In the genomic region with DNA sequence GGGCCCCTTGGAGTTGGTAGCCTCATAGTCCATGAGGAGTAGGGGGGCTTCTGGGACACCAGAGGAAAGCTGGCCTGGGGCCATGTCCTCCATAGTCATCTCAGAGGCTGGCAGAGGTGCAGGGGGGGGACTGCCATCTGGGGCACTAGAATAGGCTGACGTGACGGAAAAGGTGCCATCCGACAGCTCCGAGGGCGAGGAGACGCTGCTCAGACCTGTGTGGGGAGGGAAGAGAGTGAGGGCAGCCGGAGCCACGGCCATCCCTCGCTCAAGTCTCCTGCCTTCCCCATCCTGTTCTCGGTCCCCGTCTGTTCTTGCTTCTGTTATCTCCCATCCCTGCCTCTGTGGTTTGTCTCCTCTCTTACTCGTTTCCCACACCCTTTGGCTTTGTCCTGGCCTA, we compare ENCODE assay signal across 1 cellular context.
TF ChIP-seq lines count a peak whose summit lies in the region.

No MANE protein-coding gene starts in this region.

TF ChIP-seq in IMR-90, 13 proteins besides CTCF, POLR2A, EP300 and RAD21:
- TF ChIP-seq, protein P1, sequence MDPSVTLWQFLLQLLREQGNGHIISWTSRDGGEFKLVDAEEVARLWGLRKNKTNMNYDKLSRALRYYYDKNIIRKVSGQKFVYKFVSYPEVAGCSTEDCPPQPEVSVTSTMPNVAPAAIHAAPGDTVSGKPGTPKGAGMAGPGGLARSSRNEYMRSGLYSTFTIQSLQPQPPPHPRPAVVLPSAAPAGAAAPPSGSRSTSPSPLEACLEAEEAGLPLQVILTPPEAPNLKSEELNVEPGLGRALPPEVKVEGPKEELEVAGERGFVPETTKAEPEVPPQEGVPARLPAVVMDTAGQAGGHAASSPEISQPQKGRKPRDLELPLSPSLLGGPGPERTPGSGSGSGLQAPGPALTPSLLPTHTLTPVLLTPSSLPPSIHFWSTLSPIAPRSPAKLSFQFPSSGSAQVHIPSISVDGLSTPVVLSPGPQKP (IDR thresholded peaks at IDR 0.05; ENCODE audit: borderline replicate concordance, low read depth, low read length), result no peak
- TF ChIP-seq BHLHE40 (IDR thresholded peaks at IDR 0.05; ENCODE audit: low read depth, low read length), result no peak
- no peak for TF ChIP-seq FOS (IDR thresholded peaks at IDR 0.05; ENCODE audit: low read depth, low read length)
- TF ChIP-seq SMC3 (IDR thresholded peaks at IDR 0.05; ENCODE audit: low read depth, low read length), result no peak
- TF ChIP-seq MAFK (IDR thresholded peaks at IDR 0.05; ENCODE audit: low read depth, low read length), result no peak
- no peak for TF ChIP-seq CEBPB (IDR thresholded peaks at IDR 0.05; ENCODE audit: low read depth, low read length)
- TF ChIP-seq RCOR1 (IDR thresholded peaks at IDR 0.05; ENCODE audit: insufficient replicate concordance, low read length), result no peak
TF ChIP-seq in IMR-90: peak in this region for 0.
